In the genomic region with DNA sequence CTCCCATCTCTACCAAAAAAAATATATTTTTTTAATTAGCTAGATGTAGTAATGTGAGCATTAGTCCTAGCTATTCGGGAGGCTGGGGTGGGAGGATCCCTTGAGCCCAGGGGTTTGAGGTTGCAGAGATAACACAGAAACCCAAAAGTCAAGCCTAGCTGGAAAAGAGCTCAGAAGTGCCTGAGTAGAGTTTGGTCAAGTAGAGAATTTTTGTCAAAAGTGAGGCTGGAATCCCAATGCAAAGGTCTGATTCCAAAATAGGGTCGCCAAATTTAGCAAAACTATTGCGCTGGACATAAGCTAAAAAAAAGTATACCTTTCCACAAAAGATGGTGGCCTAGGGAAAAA, we compare ENCODE assay signal across 12 cellular contexts. TPM values are rescaled to one million over a fixed set of nuclear protein-coding genes. Genes with fewer than 3 reads are reported as not detected.
A peak's percentile ranks its signal among the peaks of the same experiment; 100 is the strongest.
DNase-seq lines count a peak whose midpoint lies in the region; ATAC-seq and TF ChIP-seq lines count a peak whose summit lies in the region.
"Had no signal": no experiment of that assay in that cellular context is flagged by ENCODE, and none has a peak within 500 bp of the region (broad histone marks: within the 10 kb centered on the region; RNA-seq: fewer than 3 reads in every experiment).

No MANE protein-coding gene starts in this region.

- TF ChIP-seq RAD21 in SK-N-SH (IDR thresholded peaks at IDR 0.05; ENCODE audit: low read length) = no peak

- H3K36me3 Mint-ChIP-seq in progenitor cell of endocrine pancreas (ENCODE audit: insufficient read depth) = no peaks in the 10 kb centered on the region
- peaks cover 3% of the 10 kb centered on the region for H3K36me3 Mint-ChIP-seq in glutamatergic neuron (ENCODE audit: unreplicated experiment)
- H3K36me3 Mint-ChIP-seq: T-cell had no signal

- H2AK5ac ChIP-seq in mesenchymal stem cell (ENCODE audit: low read length, severe bottlenecking) = no peak overlapping the region

- H3K4me1 ChIP-seq in SK-N-SH (ENCODE audit: control insufficient read depth in 1 of 2, insufficient read depth in 2 of 2, low read depth in 1 of 2, low read length in 1 of 2) = no peaks in the 10 kb centered on the region
- peaks cover 10% of the 10 kb centered on the region for H3K4me1 ChIP-seq in adipocyte (ENCODE audit: control insufficient read depth, insufficient read depth, low read length)
- H3K4me1 ChIP-seq in mesenchymal stem cell (ENCODE audit: control insufficient read depth, insufficient read depth, low read depth, low read length) = peaks cover 2% of the 10 kb centered on the region

- 12% methylated on average over 3 of the region's 3 CpGs for WGBS in SK-N-SH (ENCODE audit: low lambda C conversion rate)
- WGBS in mesenchymal stem cell = 33% methylated on average over 1 of the region's 3 CpGs

- no peak overlapping the region for H2BK120ac ChIP-seq in mesenchymal stem cell (ENCODE audit: low read depth, low read length)

- TF ChIP-seq CTCF in SK-N-SH (IDR thresholded peaks at IDR 0.05) = no peak
- TF ChIP-seq CTCF in progenitor cell of endocrine pancreas (IDR thresholded peaks at IDR 0.05; ENCODE audit: unreplicated experiment) = no peak
- TF ChIP-seq CTCF in RWPE1 (conservative IDR thresholded peaks at IDR 0.05; ENCODE audit: low read depth) = no peak
- TF ChIP-seq CTCF in glutamatergic neuron (IDR thresholded peaks at IDR 0.05; ENCODE audit: partially characterized antibody, unreplicated experiment) = no peak
- no peak for TF ChIP-seq CTCF in WERI-Rb-1 (IDR thresholded peaks at IDR 0.05; ENCODE audit: low read depth, low read length)

- H3K14ac ChIP-seq in mesenchymal stem cell (ENCODE audit: low read length in 2 of 2) = no peak overlapping the region

- H3K18ac ChIP-seq in mesenchymal stem cell (ENCODE audit: low read depth in 1 of 2, low read length in 2 of 2) = no peak overlapping the region

- H3K27ac Mint-ChIP-seq in progenitor cell of endocrine pancreas (no peak overlapping the region), glutamatergic neuron (ENCODE audit: unreplicated experiment) (no peak overlapping the region)
- H3K27ac Mint-ChIP-seq: GM23338, T-cell had no signal

- H3K36me3 ChIP-seq in SK-N-SH (replicated peaks in 1 of 2; ENCODE audit: control insufficient read depth in 1 of 2, insufficient read depth in 2 of 2, low read length in 1 of 2) (no peaks in the 10 kb centered on the region), adipocyte (ENCODE audit: control insufficient read depth, insufficient read depth, low read length, severe bottlenecking) (no peaks in the 10 kb centered on the region), mesenchymal stem cell (ENCODE audit: control insufficient read depth in 1 of 2, insufficient read depth in 2 of 2, low read depth in 1 of 2, low read length in 2 of 2) (no peaks in the 10 kb centered on the region), WERI-Rb-1 (no peaks in the 10 kb centered on the region)

- no peak for ATAC-seq in SK-N-SH treated with all-trans-retinoic acid at 6 μM for 48 hours

- H3K27me3 Mint-ChIP-seq in progenitor cell of endocrine pancreas (peaks cover 17% of the 10 kb centered on the region), glutamatergic neuron (ENCODE audit: unreplicated experiment) (peaks cover 2% of the 10 kb centered on the region)
- H3K27me3 Mint-ChIP-seq: T-cell had no signal

- DNase-seq in SK-N-SH (no peak), adipocyte (ENCODE audit: low read depth) (no peak), mesenchymal stem cell (no peak), progenitor cell of endocrine pancreas (ENCODE audit: low spot score, unreplicated experiment) (no peak), RWPE1 (ENCODE audit: low spot score) (no peak), glutamatergic neuron (no peak), WERI-Rb-1 (no peak)
- DNase-seq: KG1 had no signal

- peaks cover 4% of the 10 kb centered on the region for H3F3A ChIP-seq in SK-N-SH (replicated peaks; ENCODE audit: insufficient read depth)

- H3K4me1 Mint-ChIP-seq in progenitor cell of endocrine pancreas (ENCODE audit: low read depth) (no peaks in the 10 kb centered on the region), glutamatergic neuron (ENCODE audit: low read depth, unreplicated experiment) (no peaks in the 10 kb centered on the region)

- no peak overlapping the region for H2BK5ac ChIP-seq in mesenchymal stem cell (ENCODE audit: low read depth, low read length, poor library complexity, severe bottlenecking)

- no peak overlapping the region for H2BK15ac ChIP-seq in mesenchymal stem cell (ENCODE audit: low read depth, poor library complexity, severe bottlenecking)

- H3K4me2 ChIP-seq in SK-N-SH = peak overlapping the region; percentile 36; the same call in 1 of the 2 replicates
- H3K4me2 ChIP-seq in mesenchymal stem cell (ENCODE audit: low read length, poor library complexity, severe bottlenecking) = peak overlapping the region; percentile 96
- H3K4me2 ChIP-seq: GM23338 had no signal

- H3K27ac ChIP-seq in SK-N-SH (ENCODE audit: low read depth in 2 of 2, low read length in 1 of 2) (no peak overlapping the region), mesenchymal stem cell (ENCODE audit: low read length, poor library complexity, severe bottlenecking) (no peak overlapping the region), RWPE1 (no peak overlapping the region), WERI-Rb-1 (no peak overlapping the region)
- H3K27ac ChIP-seq: 22Rv1 had no signal

- H3K9me2 ChIP-seq in SK-N-SH = no peaks in the 10 kb centered on the region

- H3K4me3 Mint-ChIP-seq in progenitor cell of endocrine pancreas (ENCODE audit: low read depth) = no peak overlapping the region
- H3K4me3 Mint-ChIP-seq in glutamatergic neuron (ENCODE audit: unreplicated experiment) = no peak overlapping the region
- H3K4me3 Mint-ChIP-seq: GM23338 had no signal

- H3K23ac ChIP-seq in mesenchymal stem cell (ENCODE audit: low read length in 2 of 2) = no peak overlapping the region

- H3K4ac ChIP-seq in mesenchymal stem cell (ENCODE audit: low read depth in 1 of 2, low read length in 2 of 2) = no peak overlapping the region

- POLR2A ChIA-PET in SK-N-SH (lab: Yijun Ruan, JAX) = interaction anchor here (0.6 to 0.9 kb wide), 2 partner anchors 433 to 848 kb away, joined by 3 to 6 read pairs; no protein-coding TSS in a partner anchor
- POLR2A ChIA-PET in RWPE1 (lab: Yijun Ruan, JAX; ENCODE audit: low non-redundant PET) = no interaction called here

- H3K9me3 ChIP-seq in SK-N-SH (no peaks in the 10 kb centered on the region), adipocyte (ENCODE audit: control insufficient read depth, low read length) (peaks cover 12% of the 10 kb centered on the region), mesenchymal stem cell (ENCODE audit: control insufficient read depth, low read length) (peaks cover 19% of the 10 kb centered on the region), WERI-Rb-1 (ENCODE audit: severe bottlenecking) (peaks cover 8% of the 10 kb centered on the region)

- H3K9me3 Mint-ChIP-seq in progenitor cell of endocrine pancreas (ENCODE audit: low read depth) = peaks cover 5% of the 10 kb centered on the region
- H3K9me3 Mint-ChIP-seq in glutamatergic neuron (ENCODE audit: unreplicated experiment) = peaks cover 2% of the 10 kb centered on the region

- no peaks in the 10 kb centered on the region for H3K79me2 ChIP-seq in SK-N-SH (ENCODE audit: insufficient read depth)

- peak overlapping the region; percentile 73; the same call in 1 of the 2 replicates for H2AFZ ChIP-seq in SK-N-SH (ENCODE audit: low read depth)
- H2AFZ ChIP-seq in mesenchymal stem cell (ENCODE audit: low read depth, low read length) = no peak overlapping the region

- no peak overlapping the region for H2BK12ac ChIP-seq in mesenchymal stem cell (ENCODE audit: low read length in 2 of 2)

- H4K8ac ChIP-seq in mesenchymal stem cell (ENCODE audit: low read length) = no peak overlapping the region

- CTCF ChIA-PET in SK-N-SH (lab: Yijun Ruan, JAX) (interaction anchor here (0.6 to 10.8 kb wide), 111 partner anchors 13 to 1422 kb away, joined by 3 to 228 read pairs (median 4); partner anchors contain the start of gene MSH6), RWPE1 (lab: Yijun Ruan, JAX) (interaction anchor here (0.5 to 3.4 kb wide), 29 partner anchors 9 to 915 kb away, joined by 3 to 58 read pairs (median 4); partner anchors contain the start of gene MSH6)

- no peaks in the 10 kb centered on the region for H4K20me1 ChIP-seq in SK-N-SH (ENCODE audit: insufficient read depth)

- H3K4me3 ChIP-seq in SK-N-SH (ENCODE audit: low read depth in 2 of 2, low read length in 1 of 2) = peak overlapping the region in 1 of 2 experiments; percentile 28; a peak in 1 of 4 replicates
- H3K4me3 ChIP-seq in adipocyte (ENCODE audit: low read length) = peak overlapping the region; percentile 56
- peak overlapping the region in 1 of 2 experiments; percentile 67 for H3K4me3 ChIP-seq in mesenchymal stem cell (ENCODE audit: insufficient read depth in 1 of 2, low read depth in 1 of 2, low read length in 2 of 2)
- no peak overlapping the region for H3K4me3 ChIP-seq in WERI-Rb-1 (ENCODE audit: low read depth, low read length)
- H3K4me3 ChIP-seq: GM23338 had no signal

- no peak overlapping the region for H3K9ac ChIP-seq in SK-N-SH
- H3K9ac ChIP-seq in adipocyte (ENCODE audit: low read length) = no peak overlapping the region
- H3K9ac ChIP-seq in mesenchymal stem cell (ENCODE audit: low read length) = peak overlapping the region; percentile 62

- no peak for TF ChIP-seq EP300 in SK-N-SH (IDR thresholded peaks at IDR 0.05; ENCODE audit: borderline replicate concordance in 1 of 2, low read depth in 1 of 2, low read length in 1 of 2)

- no peak overlapping the region for H4K91ac ChIP-seq in mesenchymal stem cell (ENCODE audit: low read length)

- H3K27me3 ChIP-seq in SK-N-SH (ENCODE audit: insufficient read depth) (no peaks in the 10 kb centered on the region), adipocyte (replicated peaks; ENCODE audit: control insufficient read depth, insufficient read depth, low read length) (peaks cover 7% of the 10 kb centered on the region), mesenchymal stem cell (ENCODE audit: control insufficient read depth in 1 of 2, insufficient read depth in 1 of 2, low read length in 2 of 2) (peaks cover 0 to 7% of the 10 kb centered on the region in 2 experiments), WERI-Rb-1 (ENCODE audit: insufficient read depth, low read depth, severe bottlenecking) (no peaks in the 10 kb centered on the region)

- H3K79me1 ChIP-seq in mesenchymal stem cell (replicated peaks; ENCODE audit: low read length, poor library complexity, severe bottlenecking) = no peaks in the 10 kb centered on the region

TF ChIP-seq in SK-N-SH, 30 proteins besides CTCF, POLR2A, EP300 and RAD21 (continues in another document):
- no peak for TF ChIP-seq GABPA (IDR thresholded peaks at IDR 0.05; ENCODE audit: low read depth)
- no peak for TF ChIP-seq JUND (IDR thresholded peaks at IDR 0.05)

TF ChIP-seq in SK-N-SH treated with all-trans-retinoic acid at 6 μM for 48 hours, 23 proteins besides CTCF, POLR2A, EP300 and RAD21 (continues in another document):
- no peak for TF ChIP-seq ZC3H10 (CRISPR knock-in tag; IDR thresholded peaks at IDR 0.05)
- TF ChIP-seq SNAI2 (CRISPR knock-in tag; IDR thresholded peaks at IDR 0.05) = no peak

RNA-seq across cellular contexts. Expression of gene MSH6, which starts 15.5 kb away (rescaled TPM):
- polyA plus RNA-seq in SK-N-SH (2012; rRNA removed) = 16.4 and 16.6 TPM in 2 replicates
- polyA plus RNA-seq in SK-N-SH (2012; cell fraction: cytosol; rRNA removed) = 25.0 and 34.0 TPM in 2 replicates
- polyA plus RNA-seq in SK-N-SH (2012; cell fraction: nucleus; rRNA removed) = 11.8 and 19.6 TPM in 2 replicates
- 25.6 TPM for polyA plus RNA-seq in mesenchymal stem cell (2013, experiment 1 of 2)
- 26.1 TPM for polyA plus RNA-seq in mesenchymal stem cell (2013, experiment 2 of 2)
- total RNA-seq in progenitor cell of endocrine pancreas (154 and 163 TPM in 2 replicates), glutamatergic neuron (ENCODE audit: unreplicated experiment) (34.9 TPM)
